ENCODE assay signal across 8 cellular contexts in genomic region chr17:18338158-18338557, GRCh38. TPM values are rescaled to one million over a fixed set of nuclear protein-coding genes. Genes with fewer than 3 reads are reported as not detected.
"Had no signal": no experiment of that assay in that cellular context is flagged by ENCODE, and none has a peak within 500 bp of the region (broad histone marks: within the 10 kb centered on the region; RNA-seq: fewer than 3 reads in every experiment).

No MANE protein-coding gene starts in this region.

RNA-seq across cellular contexts. Expression of gene EVPLL, which starts 39.4 kb away (rescaled TPM):
- total RNA-seq: OCI-LY7, Right ventricle myocardium inferior, Right ventricle myocardium superior, RPMI7951, SJCRH30, SJSA1, SK-MEL-5 had no signal
- polyA plus RNA-seq: SK-N-SH had no signal
